ENCODE assay signal across 8 cellular contexts in genomic region chr1:24070821-24071393, GRCh38. TPM values are rescaled to one million over a fixed set of nuclear protein-coding genes. Genes with fewer than 3 reads are reported as not detected.
A peak's percentile ranks its signal among the peaks of the same experiment; 100 is the strongest.
DNase-seq lines count a peak whose midpoint lies in the region; ATAC-seq and TF ChIP-seq lines count a peak whose summit lies in the region.

No MANE protein-coding gene starts in this region.

- peaks cover 9% of the 10 kb centered on the region for H3K27me3 Mint-ChIP-seq in activated T-helper 1 cell treated with anti-CD3 and anti-CD28 coated beads, Interleukin-12 subunit alpha, Interleukin-12 subunit beta, Interleukin-2, Interleukin-4 antibody, amounts not matched to agents 30 ng/mL and 10 ng/mL and 1 ng/mL, durations not matched to agents 14 hours and 24 hours and 36 hours (ENCODE audit: insufficient read depth)

- no peaks in the 10 kb centered on the region for H3K36me3 ChIP-seq in DOHH2 (ENCODE audit: control insufficient read depth, low read length)

- H3K27ac ChIP-seq in DOHH2 (ENCODE audit: low read depth, low read length), result no peak overlapping the region

- no peaks in the 10 kb centered on the region for H4K20me1 ChIP-seq in DOHH2 (ENCODE audit: control insufficient read depth, insufficient read depth, low read depth, low read length)

- DNase-seq in LoVo (ENCODE audit: low spot score) (peak; percentile 80), RPMI8226 (peak; percentile 87), foreskin melanocyte (peak; percentile 53), nucleus accumbens (lab: John Stamatoyannopoulos, UW) (peak in 49 of 56 donors; percentile 1 to 82 (median 30)), superior temporal gyrus (ENCODE audit: extremely low spot score) (peak; percentile 86)
- DNase-seq in activated T-helper 1 cell treated with anti-CD3 and anti-CD28 coated beads, Interleukin-12 subunit alpha, Interleukin-12 subunit beta, Interleukin-2, Interleukin-4 antibody, amounts not matched to agents 30 ng/mL and 10 ng/mL and 1 ng/mL, durations not matched to agents 14 hours and 24 hours and 36 hours (ENCODE audit: low spot score), result peak; percentile 55

- peak overlapping the region; percentile 35; the same call in 1 of the 2 replicates for H3K4me3 ChIP-seq in DOHH2 (ENCODE audit: low read length)

- H3K4me3 Mint-ChIP-seq in activated T-helper 1 cell treated with anti-CD3 and anti-CD28 coated beads, Interleukin-12 subunit alpha, Interleukin-12 subunit beta, Interleukin-2, Interleukin-4 antibody, amounts not matched to agents 30 ng/mL and 10 ng/mL and 1 ng/mL, durations not matched to agents 14 hours and 24 hours and 36 hours, result no peak overlapping the region

- peaks cover 8% of the 10 kb centered on the region for H3K27me3 ChIP-seq in DOHH2 (ENCODE audit: control insufficient read depth, low read length)

- no peaks in the 10 kb centered on the region for H3K9me2 ChIP-seq in DOHH2 (replicated peaks; ENCODE audit: control insufficient read depth, low read length)

- H3K36me3 Mint-ChIP-seq in activated T-helper 1 cell treated with anti-CD3 and anti-CD28 coated beads, Interleukin-12 subunit alpha, Interleukin-12 subunit beta, Interleukin-2, Interleukin-4 antibody, amounts not matched to agents 30 ng/mL and 10 ng/mL and 1 ng/mL, durations not matched to agents 14 hours and 24 hours and 36 hours (ENCODE audit: low read depth), result no peaks in the 10 kb centered on the region

- no peaks in the 10 kb centered on the region for H3K9me3 ChIP-seq in DOHH2 (ENCODE audit: control insufficient read depth, insufficient read depth, low read length)

- no peak for ATAC-seq in HG03378 (IDR thresholded peaks at IDR 0.05; ENCODE audit: unreplicated experiment)

- intact Hi-C loops in activated T-helper 1 cell treated with anti-CD3 and anti-CD28 coated beads, Interleukin-12 subunit alpha, Interleukin-12 subunit beta, Interleukin-2, Interleukin-4 antibody, amounts not matched to agents 30 ng/mL and 10 ng/mL and 1 ng/mL, durations not matched to agents 14 hours and 24 hours and 36 hours (cut with micrococcal nuclease), result loop anchor here (1.0 kb wide), 2 partner anchors 41 to 321 kb away; partner anchors contain the start of gene MYOM3

- H3K9me3 Mint-ChIP-seq in activated T-helper 1 cell treated with anti-CD3 and anti-CD28 coated beads, Interleukin-12 subunit alpha, Interleukin-12 subunit beta, Interleukin-2, Interleukin-4 antibody, amounts not matched to agents 30 ng/mL and 10 ng/mL and 1 ng/mL, durations not matched to agents 14 hours and 24 hours and 36 hours, result no peaks in the 10 kb centered on the region

- peaks cover 11% of the 10 kb centered on the region for H3K4me1 ChIP-seq in DOHH2 (ENCODE audit: control insufficient read depth, low read length)

- peak; percentile 93 for TF ChIP-seq CTCF in DOHH2 (IDR thresholded peaks at IDR 0.05; ENCODE audit: low read depth, low read length, poor library complexity, severe bottlenecking)

- no peak overlapping the region for H3K27ac Mint-ChIP-seq in activated T-helper 1 cell treated with anti-CD3 and anti-CD28 coated beads, Interleukin-12 subunit alpha, Interleukin-12 subunit beta, Interleukin-2, Interleukin-4 antibody, amounts not matched to agents 30 ng/mL and 10 ng/mL and 1 ng/mL, durations not matched to agents 14 hours and 24 hours and 36 hours

- no peaks in the 10 kb centered on the region for H3F3A ChIP-seq in DOHH2 (ENCODE audit: control insufficient read depth, insufficient read depth)

- no peaks in the 10 kb centered on the region for H3K4me1 Mint-ChIP-seq in activated T-helper 1 cell treated with anti-CD3 and anti-CD28 coated beads, Interleukin-12 subunit alpha, Interleukin-12 subunit beta, Interleukin-2, Interleukin-4 antibody, amounts not matched to agents 30 ng/mL and 10 ng/mL and 1 ng/mL, durations not matched to agents 14 hours and 24 hours and 36 hours (ENCODE audit: low read depth)

- H3K4me2 ChIP-seq in DOHH2 (ENCODE audit: low read length), result peak overlapping the region; percentile 52

- H3K79me2 ChIP-seq in DOHH2 (ENCODE audit: control insufficient read depth, low read length), result no peaks in the 10 kb centered on the region

RNA-seq across cellular contexts. Expression of gene MYOM3, which starts 41.0 kb away (rescaled TPM):
- total RNA-seq in activated T-helper 1 cell treated with anti-CD3 and anti-CD28 coated beads, Interleukin-12 subunit alpha, Interleukin-12 subunit beta, Interleukin-2, Interleukin-4 antibody, amounts not matched to agents 30 ng/mL and 10 ng/mL and 1 ng/mL, durations not matched to agents 14 hours and 24 hours and 36 hours, result not detected in 2 replicates

Comparison
In these comparisons a context has a peak if more than half of its experiments do, and no peak if none do; other contexts are left out.
1. DNase-seq: peak in every context shown above with its lines; median percentile 87 in RPMI8226; 86 in superior temporal gyrus; 80 in LoVo; 55 in activated T-helper 1 cell treated with anti-CD3 and anti-CD28 coated beads, Interleukin-12 subunit alpha, Interleukin-12 subunit beta, Interleukin-2, Interleukin-4 antibody, amounts not matched to agents 30 ng/mL and 10 ng/mL and 1 ng/mL, durations not matched to agents 14 hours and 24 hours and 36 hours; 53 in foreskin melanocyte; 30 in nucleus accumbens.